ENCODE assay signal across 8 cellular contexts in genomic region chr9:36328798-36329411, GRCh38.
DNase-seq lines count a peak whose midpoint lies in the region; ATAC-seq and TF ChIP-seq lines count a peak whose summit lies in the region.

No MANE protein-coding gene starts in this region.

- intact Hi-C loops in activated T-helper 2 cell treated with anti-CD3 and anti-CD28 coated beads, Interferon-gamma antibody, Interleukin-2, Interleukin-4, amounts not matched to agents 10 μg/mL and 5 μg/mL and 100 μg/mL, durations not matched to agents 14 hours and 24 hours and 36 hours (cut with micrococcal nuclease): loop anchor here (1.0 to 2.0 kb wide), 2 partner anchors 81 to 138 kb away; partner anchors contain the start of gene CLTA

- POLR2A ChIA-PET in HEK293T (lab: Yijun Ruan, JAX): interaction anchor here (0.8 to 2.3 kb wide), 2 partner anchors 10 to 71 kb away, joined by 4 to 9 read pairs; partner anchors contain the start of gene GNE

- no peaks in the 10 kb centered on the region for H3K9me3 Mint-ChIP-seq in activated T-helper 2 cell treated with anti-CD3 and anti-CD28 coated beads, Interferon-gamma antibody, Interleukin-2, Interleukin-4, amounts not matched to agents 10 μg/mL and 5 μg/mL and 100 μg/mL, durations not matched to agents 14 hours and 24 hours and 36 hours
- peaks cover 4% of the 10 kb centered on the region for H3K9me3 Mint-ChIP-seq in glutamatergic neuron (ENCODE audit: unreplicated experiment)

- no peak for ATAC-seq in GM21423 (IDR thresholded peaks at IDR 0.05; ENCODE audit: unreplicated experiment)
- no peak for ATAC-seq in HG02981 (IDR thresholded peaks at IDR 0.05; ENCODE audit: unreplicated experiment)

- H3K4me1 Mint-ChIP-seq in activated T-helper 2 cell treated with anti-CD3 and anti-CD28 coated beads, Interferon-gamma antibody, Interleukin-2, Interleukin-4, amounts not matched to agents 10 μg/mL and 5 μg/mL and 100 μg/mL, durations not matched to agents 14 hours and 24 hours and 36 hours (ENCODE audit: low read depth): peaks cover 4% of the 10 kb centered on the region
- no peaks in the 10 kb centered on the region for H3K4me1 Mint-ChIP-seq in glutamatergic neuron (ENCODE audit: low read depth, unreplicated experiment)

- TF ChIP-seq CTCF in glutamatergic neuron (IDR thresholded peaks at IDR 0.05; ENCODE audit: partially characterized antibody, unreplicated experiment): peak; percentile 95

- no peaks in the 10 kb centered on the region for H3K36me3 Mint-ChIP-seq in activated T-helper 2 cell treated with anti-CD3 and anti-CD28 coated beads, Interferon-gamma antibody, Interleukin-2, Interleukin-4, amounts not matched to agents 10 μg/mL and 5 μg/mL and 100 μg/mL, durations not matched to agents 14 hours and 24 hours and 36 hours (ENCODE audit: low read depth)
- no peaks in the 10 kb centered on the region for H3K36me3 Mint-ChIP-seq in glutamatergic neuron (ENCODE audit: unreplicated experiment)

- H3K27me3 Mint-ChIP-seq in activated T-helper 2 cell treated with anti-CD3 and anti-CD28 coated beads, Interferon-gamma antibody, Interleukin-2, Interleukin-4, amounts not matched to agents 10 μg/mL and 5 μg/mL and 100 μg/mL, durations not matched to agents 14 hours and 24 hours and 36 hours (ENCODE audit: low read depth): no peaks in the 10 kb centered on the region
- no peaks in the 10 kb centered on the region for H3K27me3 Mint-ChIP-seq in glutamatergic neuron (ENCODE audit: unreplicated experiment)

- no peak overlapping the region for H3K4me3 Mint-ChIP-seq in activated T-helper 2 cell treated with anti-CD3 and anti-CD28 coated beads, Interferon-gamma antibody, Interleukin-2, Interleukin-4, amounts not matched to agents 10 μg/mL and 5 μg/mL and 100 μg/mL, durations not matched to agents 14 hours and 24 hours and 36 hours (ENCODE audit: low read depth)
- H3K4me3 Mint-ChIP-seq in glutamatergic neuron (ENCODE audit: unreplicated experiment): no peak overlapping the region

- CTCF ChIA-PET in HEK293T (lab: Yijun Ruan, JAX): interaction anchor here (0.8 to 2.3 kb wide), 10 partner anchors 8 to 226 kb away, joined by 3 to 7 read pairs (median 4); partner anchors contain the start of gene GNE

- DNase-seq in DMS114 treated with DMSO at 0.1 percent for 48 hours (lab: John Stamatoyannopoulos, UW; ENCODE audit: unreplicated experiment) (peak; percentile 53), HEK293T (ENCODE audit: extremely low spot score) (peak; percentile 62), NCI-H748 treated with DMSO at 0.1 percent for 48 hours (lab: John Stamatoyannopoulos, UW) (peak; percentile 66), glutamatergic neuron (no peak), putamen (ENCODE audit: low spot score) (peak; percentile 79)
- DNase-seq in activated T-helper 2 cell treated with anti-CD3 and anti-CD28 coated beads, Interferon-gamma antibody, Interleukin-2, Interleukin-4, amounts not matched to agents 10 μg/mL and 5 μg/mL and 100 μg/mL, durations not matched to agents 14 hours and 24 hours and 36 hours (ENCODE audit: low spot score): peak; percentile 23

- no peak overlapping the region for H3K27ac Mint-ChIP-seq in activated T-helper 2 cell treated with anti-CD3 and anti-CD28 coated beads, Interferon-gamma antibody, Interleukin-2, Interleukin-4, amounts not matched to agents 10 μg/mL and 5 μg/mL and 100 μg/mL, durations not matched to agents 14 hours and 24 hours and 36 hours
- H3K27ac Mint-ChIP-seq in glutamatergic neuron (ENCODE audit: unreplicated experiment): no peak overlapping the region

TF ChIP-seq in HEK293T, 16 proteins besides CTCF, POLR2A, EP300 and RAD21:
- TF ChIP-seq ZNF384 (IDR thresholded peaks at IDR 0.05): 0 out of 2 replicates have a peak, but pooled peaks have one; percentile 17
- TF ChIP-seq PKNOX1 (IDR thresholded peaks at IDR 0.05): peak; percentile 29
- no peak for TF ChIP-seq L3MBTL2 (conservative IDR thresholded peaks at IDR 0.05)
